23 cellular contexts compared by ENCODE assay signal in genomic region chr6:42916288-42916687, GRCh38. TPM values are rescaled to one million over a fixed set of nuclear protein-coding genes. Genes with fewer than 3 reads are reported as not detected.
DNase-seq lines count a peak whose midpoint lies in the region; ATAC-seq and TF ChIP-seq lines count a peak whose summit lies in the region.
"Had no signal": no experiment of that assay in that cellular context is flagged by ENCODE, and none has a peak within 500 bp of the region (broad histone marks: within the 10 kb centered on the region; RNA-seq: fewer than 3 reads in every experiment).

No MANE protein-coding gene starts in this region.

- no peaks in the 10 kb centered on the region for H3K4me1 ChIP-seq in Panc1 (ENCODE audit: control insufficient read depth, insufficient read depth, low read length)
- H3K4me1 ChIP-seq: Caco-2 had no signal

- peaks cover 7% of the 10 kb centered on the region for H3K27me3 Mint-ChIP-seq in activated naive CD4-positive, alpha-beta T cell treated with anti-CD3 and anti-CD28 coated beads for 36 hours (ENCODE audit: low read depth)
- H3K27me3 Mint-ChIP-seq in stimulated activated naive B cell treated with anti-CD40 and anti-IgM and Interleukin-4, amounts not matched to agents 10 μg/mL and 1 μg/mL and 100 μg/mL, for 72 hours = peaks cover 1 to 8% of the 10 kb centered on the region in 2 donors
- peaks cover 22% of the 10 kb centered on the region for H3K27me3 Mint-ChIP-seq in T-helper 17 cell

- no peaks in the 10 kb centered on the region for H3K36me3 Mint-ChIP-seq in activated naive CD4-positive, alpha-beta T cell treated with anti-CD3 and anti-CD28 coated beads, Interleukin-2, amount 50 U/mL, for 72 hours
- no peaks in the 10 kb centered on the region for H3K36me3 Mint-ChIP-seq in activated naive CD4-positive, alpha-beta T cell treated with anti-CD3 and anti-CD28 coated beads for 36 hours (ENCODE audit: low read depth)
- H3K36me3 Mint-ChIP-seq in stimulated activated naive B cell treated with anti-CD40 and anti-IgM and Interleukin-4, amounts not matched to agents 10 μg/mL and 1 μg/mL and 100 μg/mL, for 72 hours = no peaks in the 10 kb centered on the region
- no peaks in the 10 kb centered on the region for H3K36me3 Mint-ChIP-seq in T-helper 17 cell (ENCODE audit: low read depth)
- H3K36me3 Mint-ChIP-seq: activated naive CD4-positive, alpha-beta T cell treated with anti-CD3 and anti-CD28 coated beads, Interleukin-2, amount 50 U/mL, for 24 hours; type B pancreatic cell had no signal

- DNase-seq in activated naive CD4-positive, alpha-beta T cell treated with anti-CD3 and anti-CD28 coated beads, Interleukin-2, amount 50 U/mL, for 72 hours (ENCODE audit: low spot score in 2 of 2) = no peak
- no peak for DNase-seq in activated naive CD4-positive, alpha-beta T cell treated with anti-CD3 and anti-CD28 coated beads for 36 hours
- DNase-seq in Panc1 (ENCODE audit: low read depth, low spot score) (no peak), NOMO-1 treated with DMSO at 0.1 percent for 48 hours (lab: John Stamatoyannopoulos, UW; ENCODE audit: unreplicated experiment) (no peak), T-helper 17 cell (no peak)
- no peak for DNase-seq in stimulated activated naive B cell treated with anti-CD40 and anti-IgM and Interleukin-4, amounts not matched to agents 10 μg/mL and 1 μg/mL and 100 μg/mL, for 72 hours
- DNase-seq: Caco-2; dorsolateral prefrontal cortex; mesendoderm; NCI-H1092; NCI-H2029; NCI-H226; NCI-H774; OCI-M1; SHP77 treated with DMSO at 0.1 percent for 48 hours; stimulated activated CD4-positive, alpha-beta T cell treated with anti-CD3 and anti-CD28 coated beads, Interleukin-4, amount 100 ng/mL, for 4 hours; SW 1271 had no signal

- H3K9me3 Mint-ChIP-seq in activated naive CD4-positive, alpha-beta T cell treated with anti-CD3 and anti-CD28 coated beads, Interleukin-2, amount 50 U/mL, for 72 hours = no peaks in the 10 kb centered on the region
- no peaks in the 10 kb centered on the region for H3K9me3 Mint-ChIP-seq in activated naive CD4-positive, alpha-beta T cell treated with anti-CD3 and anti-CD28 coated beads for 36 hours
- no peaks in the 10 kb centered on the region for H3K9me3 Mint-ChIP-seq in stimulated activated naive B cell treated with anti-CD40 and anti-IgM and Interleukin-4, amounts not matched to agents 10 μg/mL and 1 μg/mL and 100 μg/mL, for 72 hours
- H3K9me3 Mint-ChIP-seq: activated naive CD4-positive, alpha-beta T cell treated with anti-CD3 and anti-CD28 coated beads, Interleukin-2, amount 50 U/mL, for 24 hours; type B pancreatic cell had no signal

- CTCF ChIA-PET in activated naive CD4-positive, alpha-beta T cell treated with anti-CD3 and anti-CD28 coated beads for 36 hours (lab: Charles Lee) = interaction anchor here (0.6 to 1.2 kb wide), 4 partner anchors 10 to 882 kb away, joined by 3 to 6 read pairs (median 4); no protein-coding TSS in a partner anchor
- CTCF ChIA-PET in Panc1 (lab: Charles Lee) = interaction anchor here (0.6 to 0.7 kb wide), 2 partner anchors 48 to 121 kb away, joined by 3 read pairs; no protein-coding TSS in a partner anchor

- in situ Hi-C loops in Panc1 (cut with HindIII; ENCODE audit: low pct_unique_long_range_greater_than_20kb, low sequenced_read_pairs) = no loop called here

- no peaks in the 10 kb centered on the region for H3K27me3 ChIP-seq in Panc1 (ENCODE audit: control insufficient read depth, insufficient read depth, low read length)

- peaks cover 1% of the 10 kb centered on the region for H3K4me1 Mint-ChIP-seq in activated naive CD4-positive, alpha-beta T cell treated with anti-CD3 and anti-CD28 coated beads for 36 hours (ENCODE audit: low read depth)
- peaks cover 3 to 12% of the 10 kb centered on the region in 2 donors for H3K4me1 Mint-ChIP-seq in stimulated activated naive B cell treated with anti-CD40 and anti-IgM and Interleukin-4, amounts not matched to agents 10 μg/mL and 1 μg/mL and 100 μg/mL, for 72 hours
- peaks cover 1% of the 10 kb centered on the region for H3K4me1 Mint-ChIP-seq in T-helper 17 cell

- H3K27ac Mint-ChIP-seq in activated naive CD4-positive, alpha-beta T cell treated with anti-CD3 and anti-CD28 coated beads, Interleukin-2, amount 50 U/mL, for 72 hours = no peak overlapping the region
- H3K27ac Mint-ChIP-seq in activated naive CD4-positive, alpha-beta T cell treated with anti-CD3 and anti-CD28 coated beads for 36 hours = no peak overlapping the region
- peak overlapping the region; percentile 49 for H3K27ac Mint-ChIP-seq in stimulated activated naive B cell treated with anti-CD40 and anti-IgM and Interleukin-4, amounts not matched to agents 10 μg/mL and 1 μg/mL and 100 μg/mL, for 72 hours
- H3K27ac Mint-ChIP-seq in T-helper 17 cell = no peak overlapping the region
- H3K27ac Mint-ChIP-seq: activated naive CD4-positive, alpha-beta T cell treated with anti-CD3 and anti-CD28 coated beads, Interleukin-2, amount 50 U/mL, for 24 hours; type B pancreatic cell had no signal

- BruUV-seq in Panc1 (replicated peaks; lab: Mats Ljungman, UMichigan) = no TSS peak

- no peaks in the 10 kb centered on the region for H3K36me3 ChIP-seq in Panc1 (ENCODE audit: control insufficient read depth, insufficient read depth, low read length)

- POLR2A ChIA-PET in Panc1 (lab: Charles Lee) = no interaction called here

- TF ChIP-seq CTCF in Panc1 (IDR thresholded peaks at IDR 0.05) = no peak

- H3K9me3 ChIP-seq in Panc1 (ENCODE audit: control insufficient read depth, insufficient read depth, low read depth, low read length) (no peaks in the 10 kb centered on the region), T-helper 17 cell (ENCODE audit: control insufficient read depth, low read length, poor library complexity, severe bottlenecking) (no peaks in the 10 kb centered on the region)
- H3K9me3 ChIP-seq: A549, Caco-2 had no signal

- H3K27ac ChIP-seq in Panc1 (ENCODE audit: low read length) = no peak overlapping the region
- H3K27ac ChIP-seq: A549, dorsolateral prefrontal cortex, KMS-11 had no signal

- no peak overlapping the region for H3K4me3 ChIP-seq in Panc1 (ENCODE audit: low read depth in 2 of 2, low read length in 2 of 2)
- H3K4me3 ChIP-seq: A549, dorsolateral prefrontal cortex had no signal

- no peak overlapping the region for H3K4me3 Mint-ChIP-seq in activated naive CD4-positive, alpha-beta T cell treated with anti-CD3 and anti-CD28 coated beads for 36 hours
- H3K4me3 Mint-ChIP-seq in stimulated activated naive B cell treated with anti-CD40 and anti-IgM and Interleukin-4, amounts not matched to agents 10 μg/mL and 1 μg/mL and 100 μg/mL, for 72 hours = no peak overlapping the region
- no peak overlapping the region for H3K4me3 Mint-ChIP-seq in T-helper 17 cell
- H3K4me3 Mint-ChIP-seq: type B pancreatic cell had no signal

- peak; percentile 20 to 47 for ATAC-seq in activated naive CD4-positive, alpha-beta T cell treated with anti-CD3 and anti-CD28 coated beads, Interleukin-2, amount 50 U/mL, for 72 hours
- ATAC-seq in Panc1 (peak; percentile 49; the same call in 1 of the 2 replicates), T-helper 17 cell (no peak)
- no peak for ATAC-seq in stimulated activated naive B cell treated with anti-CD40 and anti-IgM and Interleukin-4, amounts not matched to agents 10 μg/mL and 1 μg/mL and 100 μg/mL, for 72 hours (replicated peaks)

- intact Hi-C loops in activated naive CD4-positive, alpha-beta T cell treated with anti-CD3 and anti-CD28 coated beads for 36 hours (cut with micrococcal nuclease) = no loop called here
- intact Hi-C loops in Panc1 (cut with micrococcal nuclease; ENCODE audit: unreplicated experiment) = no loop called here

RNA-seq across cellular contexts. Expression of gene PTCRA, which starts 0.4 kb away (rescaled TPM):
- total RNA-seq in activated naive CD4-positive, alpha-beta T cell treated with anti-CD3 and anti-CD28 coated beads, Interleukin-2, amount 50 U/mL, for 72 hours = not detected
- total RNA-seq in activated naive CD4-positive, alpha-beta T cell treated with anti-CD3 and anti-CD28 coated beads for 36 hours = not detected
- total RNA-seq in Panc1 (2021; ENCODE audit: unreplicated experiment) (not detected), T-helper 17 cell (10 to 100 TPM in 1 of 2 donors, 1 to 10 TPM in 1; 1.8 to 35.0 TPM)
- polyA plus RNA-seq in Panc1 (2012; ENCODE audit: insufficient read length) = not detected
- total RNA-seq: Caco-2, Daoy had no signal
- polyA plus RNA-seq: A549, BJ had no signal

RNA-seq across cellular contexts. Expression of gene CNPY3, which starts 13.0 kb away (rescaled TPM):
- 10 to 100 TPM; 37.9 to 51.6 TPM for total RNA-seq in activated naive CD4-positive, alpha-beta T cell treated with anti-CD3 and anti-CD28 coated beads, Interleukin-2, amount 50 U/mL, for 72 hours
- 10 to 100 TPM; 37.6 to 41.0 TPM for total RNA-seq in activated naive CD4-positive, alpha-beta T cell treated with anti-CD3 and anti-CD28 coated beads for 36 hours
- total RNA-seq in Panc1 (2021; ENCODE audit: unreplicated experiment) (72.8 TPM), T-helper 17 cell (10 to 100 TPM; 45.7 to 51.9 TPM)
- polyA plus RNA-seq in Panc1 (2012; ENCODE audit: insufficient read length) = 110 TPM

RNA-seq across cellular contexts. Expression of gene RPL7L1, which starts 36.9 kb away (rescaled TPM):
- total RNA-seq in activated naive CD4-positive, alpha-beta T cell treated with anti-CD3 and anti-CD28 coated beads, Interleukin-2, amount 50 U/mL, for 72 hours = 100 to 1,000 TPM; 120 to 125 TPM
- 100 to 1,000 TPM in 1 of 2 experiments, 10 to 100 TPM in 1; 99.0 to 101 TPM for total RNA-seq in activated naive CD4-positive, alpha-beta T cell treated with anti-CD3 and anti-CD28 coated beads for 36 hours
- total RNA-seq in Panc1 (2021; ENCODE audit: unreplicated experiment) = 109 TPM
- polyA plus RNA-seq in Panc1 (2012; ENCODE audit: insufficient read length) = 65.9 TPM
- total RNA-seq in T-helper 17 cell = 10 to 100 TPM; 61.7 to 73.9 TPM

RNA-seq across cellular contexts. Expression of gene GNMT, which starts 44.3 kb away (rescaled TPM):
- total RNA-seq in activated naive CD4-positive, alpha-beta T cell treated with anti-CD3 and anti-CD28 coated beads, Interleukin-2, amount 50 U/mL, for 72 hours = 1 to 10 TPM in 1 of 2 donors, under 1 TPM in 1; 0.54 to 1.0 TPM
- not detected for total RNA-seq in activated naive CD4-positive, alpha-beta T cell treated with anti-CD3 and anti-CD28 coated beads for 36 hours
- total RNA-seq in Panc1 (2021; ENCODE audit: unreplicated experiment) (0.72 TPM), T-helper 17 cell (1 to 10 TPM in 1 of 2 donors, under 1 TPM in 1; 0.97 to 1.5 TPM)
- 0.41 TPM for polyA plus RNA-seq in Panc1 (2012; ENCODE audit: insufficient read length)
- total RNA-seq: Caco-2, Daoy had no signal

Comparison
In these comparisons a context has a peak if more than half of its experiments do, and no peak if none do; other contexts are left out.
1. ATAC-seq: peak in activated naive CD4-positive, alpha-beta T cell treated with anti-CD3 and anti-CD28 coated beads, Interleukin-2, amount 50 U/mL, for 72 hours (2 of 2) and Panc1 (single experiment); none in stimulated activated naive B cell treated with anti-CD40 and anti-IgM and Interleukin-4, amounts not matched to agents 10 μg/mL and 1 μg/mL and 100 μg/mL, for 72 hours (0 of 2) and T-helper 17 cell (single experiment).